25 cellular contexts compared by ENCODE assay signal in the genomic region with DNA sequence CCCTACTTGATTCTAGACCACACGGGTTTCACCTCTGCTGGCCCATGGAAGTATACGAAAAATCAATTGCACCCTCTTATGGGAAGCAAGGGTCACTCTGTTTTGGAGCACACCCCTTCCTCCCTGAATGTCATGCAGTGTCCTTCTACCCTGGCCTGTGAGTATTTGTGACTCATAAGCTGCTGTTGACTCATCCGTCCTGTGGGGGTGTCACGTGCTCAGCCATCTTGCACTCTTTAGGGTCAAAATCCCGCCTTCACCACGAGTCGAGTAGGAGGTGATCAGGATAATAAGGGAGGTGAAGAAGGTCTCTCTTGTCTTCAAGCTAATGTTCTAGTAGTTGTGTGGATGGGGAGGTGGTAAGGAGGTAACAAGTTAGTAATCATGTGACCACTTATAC.
DNase-seq lines count a peak whose midpoint lies in the region; ATAC-seq and TF ChIP-seq lines count a peak whose summit lies in the region.
"Had no signal": no experiment of that assay in that cellular context is flagged by ENCODE, and none has a peak within 500 bp of the region (broad histone marks: within the 10 kb centered on the region; RNA-seq: fewer than 3 reads in every experiment).

No MANE protein-coding gene starts in this region.

- no peak overlapping the region for H3K4me3 ChIP-seq in fibroblast of mammary gland (ENCODE audit: control insufficient read depth, low read depth, low read length)

- TF ChIP-seq CTCF in fibroblast of mammary gland (conservative IDR thresholded peaks at IDR 0.05; ENCODE audit: control insufficient read depth, insufficient read depth, low read depth, low read length): no peak

- no peak for ATAC-seq in GM18511 (IDR thresholded peaks at IDR 0.05; ENCODE audit: unreplicated experiment)
- ATAC-seq: T-helper 17 cell had no signal

- H3K27ac ChIP-seq in caudate nucleus (ENCODE audit: low read depth, low read length): no peak overlapping the region

- DNase-seq in COLO829 (ENCODE audit: low spot score) (peak; percentile 45), HT1080 (ENCODE audit: low read depth) (peak; percentile 82), RPMI7951 (ENCODE audit: low read depth) (peak; percentile 13), fibroblast of mammary gland (ENCODE audit: low read depth) (peak; percentile 13), NCI-H2227 treated with DMSO at 0.1 percent for 48 hours (lab: John Stamatoyannopoulos, UW) (no peak), caudate nucleus (lab: John Stamatoyannopoulos, UW) (no peak)
- no peak for DNase-seq in stimulated activated CD4-positive, alpha-beta T cell treated with anti-CD3 and anti-CD28 coated beads, Interleukin-4, amount 100 ng/mL, for 24 hours
- DNase-seq: ACHN; C1 segment of cervical spinal cord; CD8-positive, alpha-beta memory T cell; DMS 273 treated with DMSO at 0.1 percent for 48 hours; GDM1; HCEC 1CT; KBM-7; NCI-H1092; NCI-H146; NCI-H2029 treated with DMSO at 0.1 percent for 48 hours; NCI-H2171 treated with DMSO at 0.1 percent for 48 hours; NCI-H510A; NCI-H748 treated with DMSO at 0.1 percent for 48 hours; OCI-M1; RPMI8226; SIG-M5; T-helper 17 cell had no signal

Comparison
In these comparisons a context has a peak if more than half of its experiments do, and no peak if none do; other contexts are left out.
1. DNase-seq: peak in COLO829 (single experiment), HT1080 (single experiment), RPMI7951 (single experiment) and fibroblast of mammary gland (single experiment); none in NCI-H2227 treated with DMSO at 0.1 percent for 48 hours (single experiment), caudate nucleus (0 of 61) and stimulated activated CD4-positive, alpha-beta T cell treated with anti-CD3 and anti-CD28 coated beads, Interleukin-4, amount 100 ng/mL, for 24 hours (single experiment).